ENCODE assay signal across 25 cellular contexts in the genomic region with DNA sequence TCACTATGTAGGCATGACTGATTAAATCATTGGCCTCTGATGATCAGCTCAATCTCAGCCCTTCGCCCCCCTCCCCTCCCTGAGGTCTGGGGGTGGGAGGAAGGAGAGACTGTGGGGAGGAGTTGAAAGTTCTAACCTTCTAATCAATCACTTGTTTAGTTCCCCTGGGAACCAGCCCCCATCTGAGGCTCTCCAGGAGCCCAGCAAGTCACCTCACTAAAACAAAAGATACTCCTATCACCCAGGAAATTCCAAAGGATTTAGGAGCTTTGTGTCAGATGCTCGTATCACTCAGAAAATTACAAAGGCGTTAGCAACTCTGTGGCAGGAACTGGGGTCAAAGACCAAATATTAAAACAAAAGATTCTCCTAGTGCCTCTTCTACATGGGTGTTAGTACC.
"Had no signal": no experiment of that assay in that cellular context is flagged by ENCODE, and none has a peak within 500 bp of the region (broad histone marks: within the 10 kb centered on the region; RNA-seq: fewer than 3 reads in every experiment).

No MANE protein-coding gene starts in this region.

- H3K9me3 ChIP-seq: esophagus squamous epithelium, gastroesophageal sphincter, left ventricle myocardium inferior, lower lobe of right lung, mucosa of descending colon, ovary, right lobe of liver, thoracic aorta, transverse colon had no signal

- H3K4me1 ChIP-seq: esophagus squamous epithelium, gastroesophageal sphincter, left ventricle myocardium inferior, lower lobe of right lung, right lobe of liver had no signal

- H3K36me3 Mint-ChIP-seq: naive thymus-derived CD8-positive, alpha-beta T cell; stimulated activated naive B cell treated with anti-CD40 and anti-IgM and Interleukin-4, amounts not matched to agents 10 μg/mL and 1 μg/mL and 100 μg/mL, for 72 hours had no signal

- H3K27ac ChIP-seq: esophagus squamous epithelium, gastroesophageal sphincter, left ventricle myocardium inferior, lower lobe of right lung, ovary, right lobe of liver, skin epidermis, thoracic aorta, transverse colon had no signal

- H3K27ac Mint-ChIP-seq: dendritic cell treated with granulocyte-macrophage colony-stimulating factor and Interleukin-4, amounts not matched to agents 40 ng/mL and 50 ng/mL, for 4 days; progenitor cell of endocrine pancreas had no signal

- FAIRE-seq: kidney had no signal

- H3K4me1 Mint-ChIP-seq: central memory CD8-positive, alpha-beta T cell; stimulated activated naive CD8-positive, alpha-beta T cell treated with anti-CD3 and anti-CD28 coated beads, Interleukin-15, amount 100 ng/mL, for 72 hours had no signal

- H3K4me3 ChIP-seq: esophagus squamous epithelium, gastroesophageal sphincter, left ventricle myocardium inferior, lower lobe of right lung, mucosa of descending colon, ovary, right lobe of liver, skin epidermis, thoracic aorta, transverse colon had no signal

- H3K27me3 ChIP-seq: ovary, right lobe of liver had no signal

- H3K9me3 Mint-ChIP-seq: central memory CD8-positive, alpha-beta T cell; dendritic cell treated with granulocyte-macrophage colony-stimulating factor and Interleukin-4, amounts not matched to agents 40 ng/mL and 50 ng/mL, for 4 days; effector memory CD8-positive, alpha-beta T cell; naive thymus-derived CD8-positive, alpha-beta T cell; stimulated activated naive B cell treated with anti-CD40 and anti-IgM and Interleukin-4, amounts not matched to agents 10 μg/mL and 1 μg/mL and 100 μg/mL, for 72 hours; stimulated activated naive CD8-positive, alpha-beta T cell treated with anti-CD3 and anti-CD28 coated beads, Interleukin-15, amount 100 ng/mL, for 72 hours had no signal

- DNase-seq: effector memory CD8-positive, alpha-beta T cell; esophagus squamous epithelium; foreskin fibroblast; glutamatergic neuron; kidney; left cardiac atrium; left ventricle myocardium inferior; lower lobe of right lung; mucosa of descending colon; naive thymus-derived CD8-positive, alpha-beta T cell; nucleus accumbens; ovary; right lobe of liver; stimulated activated CD4-positive, alpha-beta T cell treated with anti-CD3 and anti-CD28 coated beads, Interleukin-2, amount 100 ng/mL, for 24 hours; stimulated activated CD4-positive, alpha-beta T cell treated with anti-CD3 and anti-CD28 coated beads, Interleukin-4, amount 100 ng/mL, for 4 hours; stimulated activated naive B cell treated with anti-CD40 and anti-IgM and Interleukin-4, amounts not matched to agents 10 μg/mL and 1 μg/mL and 100 μg/mL, for 72 hours; stimulated activated naive CD8-positive, alpha-beta T cell treated with anti-CD3 and anti-CD28 coated beads, Interleukin-15, amount 100 ng/mL, for 72 hours; substantia nigra; transverse colon had no signal

- H3K36me3 ChIP-seq: esophagus squamous epithelium, gastroesophageal sphincter, left ventricle myocardium inferior, lower lobe of right lung, ovary, right lobe of liver, thoracic aorta, transverse colon had no signal

- H3K4me3 Mint-ChIP-seq: central memory CD8-positive, alpha-beta T cell; dendritic cell treated with granulocyte-macrophage colony-stimulating factor and Interleukin-4, amounts not matched to agents 40 ng/mL and 50 ng/mL, for 4 days; effector memory CD8-positive, alpha-beta T cell; naive thymus-derived CD8-positive, alpha-beta T cell; stimulated activated naive B cell treated with anti-CD40 and anti-IgM and Interleukin-4, amounts not matched to agents 10 μg/mL and 1 μg/mL and 100 μg/mL, for 72 hours; stimulated activated naive CD8-positive, alpha-beta T cell treated with anti-CD3 and anti-CD28 coated beads, Interleukin-15, amount 100 ng/mL, for 72 hours had no signal

- ATAC-seq: effector memory CD8-positive, alpha-beta T cell; gastroesophageal sphincter; left cardiac atrium; lower lobe of right lung; mucosa of descending colon; naive thymus-derived CD8-positive, alpha-beta T cell; right lobe of liver; stimulated activated naive B cell treated with anti-CD40 and anti-IgM and Interleukin-4, amounts not matched to agents 10 μg/mL and 1 μg/mL and 100 μg/mL, for 72 hours; stimulated activated naive CD8-positive, alpha-beta T cell treated with anti-CD3 and anti-CD28 coated beads, Interleukin-15, amount 100 ng/mL, for 72 hours had no signal
